Comparison of ENCODE assay signal across 1 cellular context in genomic region chr17:71631483-71631882, GRCh38.
TF ChIP-seq lines count a peak whose summit lies in the region.

No MANE protein-coding gene starts in this region.

TF ChIP-seq in Ishikawa, 13 proteins besides CTCF, POLR2A, EP300 and RAD21 (continued from another document):
- TF ChIP-seq USF1 (IDR thresholded peaks at IDR 0.05), result no peak
- TF ChIP-seq FOXM1 (IDR thresholded peaks at IDR 0.05; ENCODE audit: borderline replicate concordance, low read depth), result peak; percentile 71; the same call in 1 of the 2 replicates
- TF ChIP-seq TCF12 (IDR thresholded peaks at IDR 0.05; ENCODE audit: low read depth), result no peak; the same call in 1 of the 2 replicates
- no peak for TF ChIP-seq CREB1 (IDR thresholded peaks at IDR 0.05; ENCODE audit: low read depth)
